Comparison of ENCODE assay signal across 1 cellular context in the genomic region with DNA sequence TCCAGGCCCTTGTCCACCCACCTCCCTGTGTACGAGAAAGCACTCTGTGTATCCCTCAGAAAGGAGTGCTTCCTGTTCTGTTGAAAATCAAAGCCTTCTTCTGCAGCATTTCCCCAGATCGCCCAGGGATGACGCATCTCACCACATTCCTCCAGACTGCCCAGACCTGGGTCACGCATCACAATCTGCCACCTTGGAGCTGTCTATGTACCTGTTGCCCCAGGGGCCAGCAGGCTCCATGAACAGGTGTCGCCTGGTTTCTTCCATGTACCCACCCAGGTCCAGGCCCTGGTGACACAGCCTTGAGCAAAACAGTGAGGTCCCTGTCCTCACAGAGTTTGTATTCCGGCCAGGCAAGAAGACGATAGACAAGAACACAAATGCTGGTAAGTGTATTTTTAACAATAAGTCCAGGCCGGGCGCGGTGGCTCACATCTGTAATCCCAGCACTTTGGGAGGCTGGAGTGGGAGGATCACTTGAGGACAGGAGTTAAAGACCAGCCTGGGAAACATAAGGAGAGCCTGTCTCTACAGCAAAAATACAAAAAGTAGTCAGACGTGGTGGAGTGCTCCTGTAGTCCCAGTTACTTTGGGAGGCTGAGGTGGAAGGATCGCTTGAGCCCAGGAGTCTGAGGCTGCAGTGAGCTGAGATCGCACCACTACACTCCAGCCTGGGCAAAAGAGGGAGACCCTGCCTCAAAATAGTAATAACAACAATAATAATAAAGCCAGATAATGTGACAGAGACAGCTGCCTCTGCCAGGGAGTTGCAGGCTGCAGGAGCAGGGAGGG.
TF ChIP-seq lines count a peak whose summit lies in the region.

No MANE protein-coding gene starts in this region.

TF ChIP-seq in IMR-90, 13 proteins besides CTCF, POLR2A, EP300 and RAD21:
- TF ChIP-seq SMC3 (IDR thresholded peaks at IDR 0.05; ENCODE audit: low read depth, low read length) (no peak), MAFK (IDR thresholded peaks at IDR 0.05; ENCODE audit: low read depth, low read length) (no peak), NFE2L2 (IDR thresholded peaks at IDR 0.05; ENCODE audit: low read depth, low read length) (no peak), MAZ (IDR thresholded peaks at IDR 0.05; ENCODE audit: borderline replicate concordance, low read depth, low read length) (no peak)
